Comparison of ENCODE assay signal across 26 cellular contexts in genomic region chr7:13071999-13072398, GRCh38.
DNase-seq lines count a peak whose midpoint lies in the region; ATAC-seq and TF ChIP-seq lines count a peak whose summit lies in the region.
"Had no signal": no experiment of that assay in that cellular context is flagged by ENCODE, and none has a peak within 500 bp of the region (broad histone marks: within the 10 kb centered on the region; RNA-seq: fewer than 3 reads in every experiment).

No MANE protein-coding gene starts in this region.

- no peak overlapping the region for H3K9ac ChIP-seq in mammary epithelial cell (ENCODE audit: insufficient read depth, low read length)

- no peaks in the 10 kb centered on the region for H4K20me1 ChIP-seq in mammary epithelial cell (ENCODE audit: insufficient read depth, low read length)

- no peak overlapping the region for H3K4me3 ChIP-seq in mammary epithelial cell (replicated peaks in 1 of 3; ENCODE audit: insufficient read depth in 1 of 3, low read depth in 2 of 3, low read length in 3 of 3)
- H3K4me3 ChIP-seq: lower lobe of right lung, right lobe of liver had no signal

- no TSS peak for BruUV-seq in mammary epithelial cell (replicated peaks; lab: Mats Ljungman, UMichigan)

- no peaks in the 10 kb centered on the region for H3K36me3 Mint-ChIP-seq in memory B cell
- H3K36me3 Mint-ChIP-seq: activated naive CD4-positive, alpha-beta T cell treated with anti-CD3 and anti-CD28 coated beads, Interleukin-2, amount 50 U/mL, for 72 hours; CD4-positive, CD25-positive, alpha-beta regulatory T cell; stimulated activated memory B cell treated with anti-CD40 and anti-IgM and Interleukin-4, amounts not matched to agents 10 μg/mL and 1 μg/mL and 100 μg/mL, for 72 hours had no signal

- no peaks in the 10 kb centered on the region for H3K4me1 Mint-ChIP-seq in memory B cell
- H3K4me1 Mint-ChIP-seq: CD4-positive, CD25-positive, alpha-beta regulatory T cell; stimulated activated memory B cell treated with anti-CD40 and anti-IgM and Interleukin-4, amounts not matched to agents 10 μg/mL and 1 μg/mL and 100 μg/mL, for 72 hours had no signal

- H3K4me1 ChIP-seq in mammary epithelial cell (ENCODE audit: insufficient read depth, low read length): peaks cover 3% of the 10 kb centered on the region
- H3K4me1 ChIP-seq: lower lobe of right lung, right lobe of liver had no signal

- CTCF ChIA-PET in mammary epithelial cell (lab: Charles Lee; ENCODE audit: low non-redundant PET): no interaction called here

- no peaks in the 10 kb centered on the region for H3K27me3 Mint-ChIP-seq in memory B cell
- H3K27me3 Mint-ChIP-seq: stimulated activated memory B cell treated with anti-CD40 and anti-IgM and Interleukin-4, amounts not matched to agents 10 μg/mL and 1 μg/mL and 100 μg/mL, for 72 hours had no signal

- H3K27ac Mint-ChIP-seq in memory B cell: peak overlapping the region; percentile 20
- H3K27ac Mint-ChIP-seq: activated CD8-positive, alpha-beta T cell treated with anti-CD3 and anti-CD28 coated beads for 36 hours; activated naive CD4-positive, alpha-beta T cell treated with anti-CD3 and anti-CD28 coated beads, Interleukin-2, amount 50 U/mL, for 72 hours; activated T-helper 2 cell treated with anti-CD3 and anti-CD28 coated beads, Interferon-gamma antibody, Interleukin-2, Interleukin-4, amounts not matched to agents 10 μg/mL and 5 μg/mL and 100 μg/mL, durations not matched to agents 14 hours and 24 hours and 36 hours; CD4-positive, CD25-positive, alpha-beta regulatory T cell; stimulated activated memory B cell treated with anti-CD40 and anti-IgM and Interleukin-4, amounts not matched to agents 10 μg/mL and 1 μg/mL and 100 μg/mL, for 72 hours; T-helper 1 cell treated with Interleukin-12 subunit alpha and Interleukin-12 subunit beta and Interleukin-4 antibody, amounts not matched to agents 30 μg/mL and 1 μg/mL, for 36 hours had no signal

- H3K9me3 Mint-ChIP-seq in memory B cell: no peaks in the 10 kb centered on the region
- H3K9me3 Mint-ChIP-seq: activated CD8-positive, alpha-beta T cell treated with anti-CD3 and anti-CD28 coated beads for 36 hours; activated naive CD4-positive, alpha-beta T cell treated with anti-CD3 and anti-CD28 coated beads, Interleukin-2, amount 50 U/mL, for 72 hours; activated T-helper 2 cell treated with anti-CD3 and anti-CD28 coated beads, Interferon-gamma antibody, Interleukin-2, Interleukin-4, amounts not matched to agents 10 μg/mL and 5 μg/mL and 100 μg/mL, durations not matched to agents 14 hours and 24 hours and 36 hours; CD4-positive, CD25-positive, alpha-beta regulatory T cell; neural crest cell; stimulated activated memory B cell treated with anti-CD40 and anti-IgM and Interleukin-4, amounts not matched to agents 10 μg/mL and 1 μg/mL and 100 μg/mL, for 72 hours; T-helper 1 cell treated with Interleukin-12 subunit alpha and Interleukin-12 subunit beta and Interleukin-4 antibody, amounts not matched to agents 30 μg/mL and 1 μg/mL, for 36 hours had no signal

- no peak for ATAC-seq in memory B cell (ENCODE audit: low read depth)
- no peak for ATAC-seq in HG03354 (IDR thresholded peaks at IDR 0.05; ENCODE audit: poor library complexity, severe bottlenecking, unreplicated experiment)
- ATAC-seq: activated CD8-positive, alpha-beta T cell treated with anti-CD3 and anti-CD28 coated beads for 36 hours; activated naive CD4-positive, alpha-beta T cell treated with anti-CD3 and anti-CD28 coated beads, Interleukin-2, amount 50 U/mL, for 72 hours; lower lobe of right lung; right lobe of liver; stimulated activated memory B cell treated with anti-CD40 and anti-IgM and Interleukin-4, amounts not matched to agents 10 μg/mL and 1 μg/mL and 100 μg/mL, for 72 hours had no signal

- peak overlapping the region; percentile 29 for H2AFZ ChIP-seq in mammary epithelial cell (ENCODE audit: low read depth, low read length)

- no peaks in the 10 kb centered on the region for H3K9me3 ChIP-seq in mammary epithelial cell (replicated peaks; ENCODE audit: insufficient read depth, low read length)
- H3K9me3 ChIP-seq: lower lobe of right lung, right lobe of liver had no signal

- in situ Hi-C loops in mammary epithelial cell (cut with MboI; ENCODE audit: low sequenced_read_pairs in 2 of 2): no loop called here

- DNase-seq in NCI-H146 (lab: John Stamatoyannopoulos, UW): peak; percentile 2
- no peak for DNase-seq in NCI-H146 treated with DMSO at 0.1 percent for 48 hours (lab: John Stamatoyannopoulos, UW; ENCODE audit: unreplicated experiment)
- DNase-seq in mammary epithelial cell: peak; percentile 8
- no peak for DNase-seq in memory B cell (ENCODE audit: low spot score in 2 of 2)
- DNase-seq in activated CD4-positive, CD25-positive, alpha-beta regulatory T cell (lab: John Stamatoyannopoulos, UW): no peak
- DNase-seq in activated CD4-positive, alpha-beta T cell treated with anti-CD3 and anti-CD28 coated beads for 1 hour: no peak
- no peak for DNase-seq in activated naive CD4-positive, alpha-beta T cell treated with anti-CD3 and anti-CD28 coated beads, Interleukin-2, amount 50 U/mL, for 16 hours
- DNase-seq: activated CD8-positive, alpha-beta T cell treated with anti-CD3 and anti-CD28 coated beads for 36 hours; anterior cingulate cortex; caudate nucleus; CD4-positive, CD25-positive, alpha-beta regulatory T cell; H7; head of caudate nucleus; lower lobe of right lung; NCI-H345; NCI-H748 treated with DMSO at 0.1 percent for 48 hours; right lobe of liver; RPMI8226; stimulated activated CD4-positive, alpha-beta T cell treated with anti-CD3 and anti-CD28 coated beads, Interleukin-4, amount 100 ng/mL, for 4 hours had no signal

- intact Hi-C loops in mammary epithelial cell (cut with micrococcal nuclease): no loop called here

- H3K27ac ChIP-seq in mammary epithelial cell (ENCODE audit: insufficient read depth, low read depth, low read length): no peak overlapping the region
- H3K27ac ChIP-seq: 22Rv1, lower lobe of right lung, right lobe of liver had no signal

- no peak overlapping the region for H3K4me2 ChIP-seq in mammary epithelial cell (ENCODE audit: insufficient read depth, low read depth, low read length)

- no peak overlapping the region for H3K4me3 Mint-ChIP-seq in memory B cell
- H3K4me3 Mint-ChIP-seq: activated CD8-positive, alpha-beta T cell treated with anti-CD3 and anti-CD28 coated beads for 36 hours; CD4-positive, CD25-positive, alpha-beta regulatory T cell; neural crest cell; stimulated activated memory B cell treated with anti-CD40 and anti-IgM and Interleukin-4, amounts not matched to agents 10 μg/mL and 1 μg/mL and 100 μg/mL, for 72 hours; T-helper 1 cell treated with Interleukin-12 subunit alpha and Interleukin-12 subunit beta and Interleukin-4 antibody, amounts not matched to agents 30 μg/mL and 1 μg/mL, for 36 hours had no signal

- H3K27me3 ChIP-seq in mammary epithelial cell (ENCODE audit: insufficient read depth, low read length): no peaks in the 10 kb centered on the region
- H3K27me3 ChIP-seq: right lobe of liver had no signal

- WGBS in mammary epithelial cell (ENCODE audit: low coverage, missing lambda C conversion rate): 0% methylated on average over 1 of the region's 1 CpG

- no peaks in the 10 kb centered on the region for H3K79me2 ChIP-seq in mammary epithelial cell (ENCODE audit: insufficient read depth, low read length)

- TF ChIP-seq CTCF in mammary epithelial cell (conservative IDR thresholded peaks at IDR 0.05 in 1 of 2, IDR thresholded peaks at IDR 0.05 in 1 of 2; ENCODE audit: extremely low read depth in 1 of 2, insufficient read depth in 1 of 2, low read depth in 1 of 2, low read length in 2 of 2): no peak

- dilution Hi-C loops in mammary epithelial cell (cut with HindIII; ENCODE audit: low sequenced_read_pairs): no loop called here

- no peaks in the 10 kb centered on the region for H3K36me3 ChIP-seq in mammary epithelial cell (ENCODE audit: insufficient read depth, low read length)
- H3K36me3 ChIP-seq: lower lobe of right lung, right lobe of liver had no signal

Comparison
In these comparisons a context has a peak if more than half of its experiments do, and no peak if none do; other contexts are left out.
1. DNase-seq: peak in NCI-H146 (single experiment) and mammary epithelial cell (single experiment); none in NCI-H146 treated with DMSO at 0.1 percent for 48 hours (single experiment), memory B cell (0 of 2), activated CD4-positive, CD25-positive, alpha-beta regulatory T cell (0 of 4), activated CD4-positive, alpha-beta T cell treated with anti-CD3 and anti-CD28 coated beads for 1 hour (single experiment) and activated naive CD4-positive, alpha-beta T cell treated with anti-CD3 and anti-CD28 coated beads, Interleukin-2, amount 50 U/mL, for 16 hours (single experiment).